Comparison of ENCODE assay signal across 9 cellular contexts in the genomic region with DNA sequence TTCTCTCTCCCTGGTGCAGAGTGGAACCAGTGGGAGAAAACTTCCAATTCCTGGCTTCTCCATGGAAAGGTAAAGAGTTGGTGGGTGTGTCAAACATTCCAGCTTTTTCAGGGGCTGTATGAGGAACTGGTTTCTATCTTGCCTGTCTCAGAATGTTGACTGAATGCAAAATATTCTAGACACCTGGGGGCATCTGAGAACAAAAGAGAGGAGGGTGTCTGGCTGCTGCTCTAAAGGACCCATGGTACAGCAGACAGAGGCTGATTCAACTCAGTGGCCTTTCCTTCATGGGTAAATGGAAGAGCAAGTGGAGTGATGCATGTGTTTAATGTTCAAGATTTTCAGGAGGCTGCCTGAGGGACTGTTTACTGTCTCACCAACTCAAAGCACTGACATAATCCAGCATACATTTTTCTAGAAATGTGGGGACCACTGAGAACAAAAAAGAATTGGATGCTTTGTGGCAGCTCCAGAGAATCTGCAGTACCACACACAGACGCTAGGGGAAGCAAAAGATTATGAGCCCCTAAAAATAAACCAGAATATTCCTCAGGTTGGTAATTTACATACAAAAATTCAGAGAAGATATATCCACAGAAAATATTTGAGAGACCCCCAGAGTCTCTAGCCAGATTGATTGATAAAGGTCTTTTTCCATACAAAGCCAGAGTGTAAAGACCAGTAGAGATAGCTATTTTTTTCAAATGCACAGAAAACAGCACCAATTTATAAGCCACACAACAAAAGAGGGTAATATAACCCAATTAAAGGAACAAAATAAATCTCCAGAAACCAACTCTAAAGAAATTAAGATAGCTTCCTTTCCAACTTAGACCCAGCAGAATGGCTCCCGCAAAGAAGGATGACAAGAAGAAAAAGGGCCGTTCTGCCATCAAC. TPM values are rescaled to one million over a fixed set of nuclear protein-coding genes. Genes with fewer than 3 reads are reported as not detected.
A peak's percentile ranks its signal among the peaks of the same experiment; 100 is the strongest.
DNase-seq lines count a peak whose midpoint lies in the region; ATAC-seq and TF ChIP-seq lines count a peak whose summit lies in the region.
"Had no signal": no experiment of that assay in that cellular context is flagged by ENCODE, and none has a peak within 500 bp of the region (broad histone marks: within the 10 kb centered on the region; RNA-seq: fewer than 3 reads in every experiment).

No MANE protein-coding gene starts in this region.

- H3K4me3 Mint-ChIP-seq in chondrocyte (ENCODE audit: unreplicated experiment) (no peak overlapping the region), nephron progenitor cell (no peak overlapping the region)
- no peak overlapping the region for H3K4me3 Mint-ChIP-seq in activated T-helper 1 cell treated with anti-CD3 and anti-CD28 coated beads, Interleukin-12 subunit alpha, Interleukin-12 subunit beta, Interleukin-2, Interleukin-4 antibody, amounts not matched to agents 30 ng/mL and 10 ng/mL and 1 ng/mL, durations not matched to agents 14 hours and 24 hours and 36 hours

- H3K36me3 Mint-ChIP-seq in chondrocyte (ENCODE audit: low read depth) (peaks cover 5% of the 10 kb centered on the region), nephron progenitor cell (ENCODE audit: low read depth) (no peaks in the 10 kb centered on the region)
- H3K36me3 Mint-ChIP-seq in activated T-helper 1 cell treated with anti-CD3 and anti-CD28 coated beads, Interleukin-12 subunit alpha, Interleukin-12 subunit beta, Interleukin-2, Interleukin-4 antibody, amounts not matched to agents 30 ng/mL and 10 ng/mL and 1 ng/mL, durations not matched to agents 14 hours and 24 hours and 36 hours (ENCODE audit: low read depth): no peaks in the 10 kb centered on the region

- H3K4me1 Mint-ChIP-seq in chondrocyte (ENCODE audit: low read depth): no peaks in the 10 kb centered on the region
- H3K4me1 Mint-ChIP-seq in nephron progenitor cell: no peaks in the 10 kb centered on the region
- no peaks in the 10 kb centered on the region for H3K4me1 Mint-ChIP-seq in activated T-helper 1 cell treated with anti-CD3 and anti-CD28 coated beads, Interleukin-12 subunit alpha, Interleukin-12 subunit beta, Interleukin-2, Interleukin-4 antibody, amounts not matched to agents 30 ng/mL and 10 ng/mL and 1 ng/mL, durations not matched to agents 14 hours and 24 hours and 36 hours (ENCODE audit: low read depth)

- DNase-seq in EH (ENCODE audit: low read depth) (peak; percentile 13), chondrocyte (ENCODE audit: low spot score) (no peak), nephron progenitor cell (peak; percentile 7)
- no peak for DNase-seq in activated T-helper 1 cell treated with anti-CD3 and anti-CD28 coated beads, Interleukin-12 subunit alpha, Interleukin-12 subunit beta, Interleukin-2, Interleukin-4 antibody, amounts not matched to agents 30 ng/mL and 10 ng/mL and 1 ng/mL, durations not matched to agents 14 hours and 24 hours and 36 hours (ENCODE audit: low spot score)
- DNase-seq: NCI-H1694 treated with DMSO at 0.1 percent for 48 hours had no signal

- no peak for TF ChIP-seq EP300 in Ishikawa (IDR thresholded peaks at IDR 0.05; ENCODE audit: borderline replicate concordance)

- TF ChIP-seq CTCF in chondrocyte (IDR thresholded peaks at IDR 0.05) (peak; percentile 76), nephron progenitor cell (IDR thresholded peaks at IDR 0.05) (peak; percentile 47)

- intact Hi-C loops in activated T-helper 1 cell treated with anti-CD3 and anti-CD28 coated beads, Interleukin-12 subunit alpha, Interleukin-12 subunit beta, Interleukin-2, Interleukin-4 antibody, amounts not matched to agents 30 ng/mL and 10 ng/mL and 1 ng/mL, durations not matched to agents 14 hours and 24 hours and 36 hours (cut with micrococcal nuclease): no loop called here

- H3K27ac Mint-ChIP-seq in chondrocyte (ENCODE audit: unreplicated experiment) (no peak overlapping the region), nephron progenitor cell (no peak overlapping the region)
- H3K27ac Mint-ChIP-seq in activated T-helper 1 cell treated with anti-CD3 and anti-CD28 coated beads, Interleukin-12 subunit alpha, Interleukin-12 subunit beta, Interleukin-2, Interleukin-4 antibody, amounts not matched to agents 30 ng/mL and 10 ng/mL and 1 ng/mL, durations not matched to agents 14 hours and 24 hours and 36 hours: no peak overlapping the region

- H3K9me3 Mint-ChIP-seq in chondrocyte (ENCODE audit: low read depth) (peaks cover 44% of the 10 kb centered on the region), nephron progenitor cell (peaks cover 89% of the 10 kb centered on the region)
- peaks cover 14% of the 10 kb centered on the region for H3K9me3 Mint-ChIP-seq in activated T-helper 1 cell treated with anti-CD3 and anti-CD28 coated beads, Interleukin-12 subunit alpha, Interleukin-12 subunit beta, Interleukin-2, Interleukin-4 antibody, amounts not matched to agents 30 ng/mL and 10 ng/mL and 1 ng/mL, durations not matched to agents 14 hours and 24 hours and 36 hours

- peak; percentile 59 for TF ChIP-seq RAD21 in Ishikawa (IDR thresholded peaks at IDR 0.05; ENCODE audit: low read depth)

- no peak for ATAC-seq in HG03521 (IDR thresholded peaks at IDR 0.05; ENCODE audit: unreplicated experiment)
- ATAC-seq in HG03439 (IDR thresholded peaks at IDR 0.05; ENCODE audit: unreplicated experiment): no peak
- no peak for ATAC-seq in GM19351 (IDR thresholded peaks at IDR 0.05; ENCODE audit: unreplicated experiment)

- H3K27me3 Mint-ChIP-seq in chondrocyte (ENCODE audit: low read depth) (peaks cover 2% of the 10 kb centered on the region), nephron progenitor cell (ENCODE audit: low read depth, poor library complexity) (peaks cover 2% of the 10 kb centered on the region)
- H3K27me3 Mint-ChIP-seq in activated T-helper 1 cell treated with anti-CD3 and anti-CD28 coated beads, Interleukin-12 subunit alpha, Interleukin-12 subunit beta, Interleukin-2, Interleukin-4 antibody, amounts not matched to agents 30 ng/mL and 10 ng/mL and 1 ng/mL, durations not matched to agents 14 hours and 24 hours and 36 hours (ENCODE audit: insufficient read depth): peaks cover 2% of the 10 kb centered on the region

TF ChIP-seq in Ishikawa, 13 proteins besides CTCF, POLR2A, EP300 and RAD21:
- TF ChIP-seq YY1 (IDR thresholded peaks at IDR 0.05; ENCODE audit: low read depth) (no peak), FOXM1 (IDR thresholded peaks at IDR 0.05; ENCODE audit: borderline replicate concordance, low read depth) (no peak), ZBTB7A (IDR thresholded peaks at IDR 0.05; ENCODE audit: low read depth) (no peak), CEBPB (IDR thresholded peaks at IDR 0.05) (no peak), NFIC (IDR thresholded peaks at IDR 0.05) (no peak), TCF12 (IDR thresholded peaks at IDR 0.05; ENCODE audit: low read depth) (no peak), TAF1 (IDR thresholded peaks at IDR 0.05; ENCODE audit: low read depth) (no peak)
- TF ChIP-seq, protein P1, sequence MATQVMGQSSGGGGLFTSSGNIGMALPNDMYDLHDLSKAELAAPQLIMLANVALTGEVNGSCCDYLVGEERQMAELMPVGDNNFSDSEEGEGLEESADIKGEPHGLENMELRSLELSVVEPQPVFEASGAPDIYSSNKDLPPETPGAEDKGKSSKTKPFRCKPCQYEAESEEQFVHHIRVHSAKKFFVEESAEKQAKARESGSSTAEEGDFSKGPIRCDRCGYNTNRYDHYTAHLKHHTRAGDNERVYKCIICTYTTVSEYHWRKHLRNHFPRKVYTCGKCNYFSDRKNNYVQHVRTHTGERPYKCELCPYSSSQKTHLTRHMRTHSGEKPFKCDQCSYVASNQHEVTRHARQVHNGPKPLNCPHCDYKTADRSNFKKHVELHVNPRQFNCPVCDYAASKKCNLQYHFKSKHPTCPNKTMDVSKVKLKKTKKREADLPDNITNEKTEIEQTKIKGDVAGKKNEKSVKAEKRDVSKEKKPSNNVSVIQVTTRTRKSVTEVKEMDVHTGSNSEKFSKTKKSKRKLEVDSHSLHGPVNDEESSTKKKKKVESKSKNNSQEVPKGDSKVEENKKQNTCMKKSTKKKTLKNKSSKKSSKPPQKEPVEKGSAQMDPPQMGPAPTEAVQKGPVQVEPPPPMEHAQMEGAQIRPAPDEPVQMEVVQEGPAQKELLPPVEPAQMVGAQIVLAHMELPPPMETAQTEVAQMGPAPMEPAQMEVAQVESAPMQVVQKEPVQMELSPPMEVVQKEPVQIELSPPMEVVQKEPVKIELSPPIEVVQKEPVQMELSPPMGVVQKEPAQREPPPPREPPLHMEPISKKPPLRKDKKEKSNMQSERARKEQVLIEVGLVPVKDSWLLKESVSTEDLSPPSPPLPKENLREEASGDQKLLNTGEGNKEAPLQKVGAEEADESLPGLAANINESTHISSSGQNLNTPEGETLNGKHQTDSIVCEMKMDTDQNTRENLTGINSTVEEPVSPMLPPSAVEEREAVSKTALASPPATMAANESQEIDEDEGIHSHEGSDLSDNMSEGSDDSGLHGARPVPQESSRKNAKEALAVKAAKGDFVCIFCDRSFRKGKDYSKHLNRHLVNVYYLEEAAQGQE (IDR thresholded peaks at IDR 0.05; ENCODE audit: low read depth): no peak
- TF ChIP-seq, protein P2, sequence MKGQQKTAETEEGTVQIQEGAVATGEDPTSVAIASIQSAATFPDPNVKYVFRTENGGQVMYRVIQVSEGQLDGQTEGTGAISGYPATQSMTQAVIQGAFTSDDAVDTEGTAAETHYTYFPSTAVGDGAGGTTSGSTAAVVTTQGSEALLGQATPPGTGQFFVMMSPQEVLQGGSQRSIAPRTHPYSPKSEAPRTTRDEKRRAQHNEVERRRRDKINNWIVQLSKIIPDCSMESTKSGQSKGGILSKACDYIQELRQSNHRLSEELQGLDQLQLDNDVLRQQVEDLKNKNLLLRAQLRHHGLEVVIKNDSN (IDR thresholded peaks at IDR 0.05): no peak
- TF ChIP-seq, protein P3, sequence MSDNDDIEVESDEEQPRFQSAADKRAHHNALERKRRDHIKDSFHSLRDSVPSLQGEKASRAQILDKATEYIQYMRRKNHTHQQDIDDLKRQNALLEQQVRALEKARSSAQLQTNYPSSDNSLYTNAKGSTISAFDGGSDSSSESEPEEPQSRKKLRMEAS (IDR thresholded peaks at IDR 0.05): no peak

RNA-seq across cellular contexts. Expression of a gene that starts 48.0 kb away (rescaled TPM):
- 0.31 to 0.49 TPM (median 0.37 TPM) in 3 replicates for total RNA-seq in chondrocyte
- 2.3 and 2.6 TPM in 2 replicates for total RNA-seq in activated T-helper 1 cell treated with anti-CD3 and anti-CD28 coated beads, Interleukin-12 subunit alpha, Interleukin-12 subunit beta, Interleukin-2, Interleukin-4 antibody, amounts not matched to agents 30 ng/mL and 10 ng/mL and 1 ng/mL, durations not matched to agents 14 hours and 24 hours and 36 hours

Comparison
In these comparisons a context has a peak if more than half of its experiments do, and no peak if none do; other contexts are left out.
1. DNase-seq: peak in EH (single experiment) and nephron progenitor cell (single experiment); none in chondrocyte (single experiment) and activated T-helper 1 cell treated with anti-CD3 and anti-CD28 coated beads, Interleukin-12 subunit alpha, Interleukin-12 subunit beta, Interleukin-2, Interleukin-4 antibody, amounts not matched to agents 30 ng/mL and 10 ng/mL and 1 ng/mL, durations not matched to agents 14 hours and 24 hours and 36 hours (single experiment).